ENCODE assay signal across 9 cellular contexts in the genomic region with DNA sequence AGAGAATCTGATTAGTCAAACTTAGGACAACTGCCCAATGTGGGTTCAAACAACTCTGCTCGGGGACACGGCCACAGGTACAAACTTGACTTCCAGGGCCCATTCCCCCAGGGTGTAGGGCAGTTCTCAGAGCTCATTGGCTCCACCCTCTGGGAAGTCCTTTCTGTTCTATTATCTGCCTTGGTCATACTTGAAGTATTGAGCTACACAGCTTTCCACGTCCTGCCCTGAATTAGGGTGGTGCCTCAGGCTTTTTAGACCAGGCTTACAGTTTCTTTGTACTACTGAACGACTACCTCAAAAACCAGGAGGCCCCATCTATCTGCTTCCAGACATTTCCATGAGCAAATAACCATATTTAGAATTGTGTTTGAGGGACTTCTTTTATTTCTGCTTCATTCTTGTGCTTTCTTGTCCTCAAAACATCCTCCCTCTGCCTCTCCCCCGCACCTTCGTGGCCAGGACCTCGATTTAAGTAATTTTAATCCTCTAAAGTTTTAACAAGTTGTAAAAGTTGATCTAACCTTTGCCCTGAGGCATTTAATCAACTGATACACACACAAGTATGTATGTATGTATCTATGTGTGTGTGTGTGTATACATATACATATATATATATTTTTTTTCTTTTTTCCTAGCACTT.
DNase-seq lines count a peak whose midpoint lies in the region; ATAC-seq and TF ChIP-seq lines count a peak whose summit lies in the region.
"Had no signal": no experiment of that assay in that cellular context is flagged by ENCODE, and none has a peak within 500 bp of the region (broad histone marks: within the 10 kb centered on the region; RNA-seq: fewer than 3 reads in every experiment).

No MANE protein-coding gene starts in this region.

- H3K27me3 ChIP-seq in ovary = no peaks in the 10 kb centered on the region
- H3K27me3 ChIP-seq in smooth muscle cell (ENCODE audit: low read depth) = no peaks in the 10 kb centered on the region

- no peak overlapping the region for H2AFZ ChIP-seq in smooth muscle cell (ENCODE audit: low read depth)

- no peak for TF ChIP-seq POLR2A in ovary (IDR thresholded peaks at IDR 0.05)

- H3K4me2 ChIP-seq in smooth muscle cell = no peak overlapping the region

- H3K79me2 ChIP-seq in smooth muscle cell (ENCODE audit: low read depth) = no peaks in the 10 kb centered on the region

- H3K4me1 Mint-ChIP-seq in T-helper 1 cell treated with Interleukin-12 subunit alpha and Interleukin-12 subunit beta and Interleukin-4 antibody, amounts not matched to agents 30 μg/mL and 1 μg/mL, for 36 hours (ENCODE audit: low read depth) = peaks cover 48% of the 10 kb centered on the region

- no peaks in the 10 kb centered on the region for H3K27me3 Mint-ChIP-seq in T-helper 1 cell treated with Interleukin-12 subunit alpha and Interleukin-12 subunit beta and Interleukin-4 antibody, amounts not matched to agents 30 μg/mL and 1 μg/mL, for 36 hours (ENCODE audit: low read depth)

- TF ChIP-seq CTCF in ovary (IDR thresholded peaks at IDR 0.05) = no peak
- TF ChIP-seq CTCF in smooth muscle cell (IDR thresholded peaks at IDR 0.05; ENCODE audit: borderline replicate concordance, insufficient read depth, poor library complexity, severe bottlenecking) = no peak

- no peak overlapping the region for H3K4me3 ChIP-seq in ovary
- no peak overlapping the region for H3K4me3 ChIP-seq in smooth muscle cell

- DNase-seq in cerebellar cortex (ENCODE audit: low spot score) (peak; percentile 52), ovary (peak; percentile 34 to 64 (median 40)), retina (no peak), smooth muscle cell (lab: John Stamatoyannopoulos, UW; ENCODE audit: unreplicated experiment) (no peak), NCI-H526 treated with DMSO at 0.1 percent for 48 hours (lab: John Stamatoyannopoulos, UW) (no peak)

- H3K4me1 ChIP-seq in ovary (ENCODE audit: insufficient read depth) (peaks cover 1% of the 10 kb centered on the region), smooth muscle cell (ENCODE audit: low read depth) (no peaks in the 10 kb centered on the region)

- H3K4me3 Mint-ChIP-seq in T-helper 1 cell treated with Interleukin-12 subunit alpha and Interleukin-12 subunit beta and Interleukin-4 antibody, amounts not matched to agents 30 μg/mL and 1 μg/mL, for 36 hours = peak overlapping the region; percentile 68

- H3K36me3 ChIP-seq in ovary (no peaks in the 10 kb centered on the region), smooth muscle cell (ENCODE audit: low read depth) (no peaks in the 10 kb centered on the region)

- no peak for TF ChIP-seq EP300 in ovary (IDR thresholded peaks at IDR 0.05)

- H3K36me3 Mint-ChIP-seq in T-helper 1 cell treated with Interleukin-12 subunit alpha and Interleukin-12 subunit beta and Interleukin-4 antibody, amounts not matched to agents 30 μg/mL and 1 μg/mL, for 36 hours (ENCODE audit: low read depth) = peaks cover 13% of the 10 kb centered on the region

- 44 to 46% (median 46%) methylated on average over 7 of the region's 7 CpGs for WGBS in ovary, 3 donors
- 81% methylated on average over 7 of the region's 7 CpGs for WGBS in smooth muscle cell (ENCODE audit: low lambda C conversion rate)

- no peak overlapping the region for H3K27ac ChIP-seq in ovary
- no peak overlapping the region for H3K27ac ChIP-seq in smooth muscle cell (ENCODE audit: low read depth)

- H3F3A ChIP-seq in smooth muscle cell (ENCODE audit: low read depth) = no peaks in the 10 kb centered on the region

- H3K9me3 ChIP-seq in ovary = no peaks in the 10 kb centered on the region
- no peaks in the 10 kb centered on the region for H3K9me3 ChIP-seq in smooth muscle cell (replicated peaks; ENCODE audit: low read depth)

- H3K9me3 Mint-ChIP-seq in T-helper 1 cell treated with Interleukin-12 subunit alpha and Interleukin-12 subunit beta and Interleukin-4 antibody, amounts not matched to agents 30 μg/mL and 1 μg/mL, for 36 hours = peaks cover 8% of the 10 kb centered on the region

- H3K27ac Mint-ChIP-seq in T-helper 1 cell treated with Interleukin-12 subunit alpha and Interleukin-12 subunit beta and Interleukin-4 antibody, amounts not matched to agents 30 μg/mL and 1 μg/mL, for 36 hours = peak overlapping the region; percentile 93

- intact Hi-C loops in ovary (cut with DNase I) = no loop called here

- H3K9ac ChIP-seq in smooth muscle cell (ENCODE audit: low read depth) = no peak overlapping the region

- H4K20me1 ChIP-seq in smooth muscle cell (ENCODE audit: low read depth) = no peaks in the 10 kb centered on the region

- ATAC-seq in GM19324 (IDR thresholded peaks at IDR 0.05; ENCODE audit: low FRiP score, unreplicated experiment) (peak; percentile 83), HG03064 (IDR thresholded peaks at IDR 0.05; ENCODE audit: low read depth, unreplicated experiment) (peak; percentile 65)
- ATAC-seq: left colon had no signal

Comparison
In these comparisons a context has a peak if more than half of its experiments do, and no peak if none do; other contexts are left out.
1. DNase-seq: peak in cerebellar cortex (single experiment) and ovary (5 of 5); none in retina (single experiment), smooth muscle cell (single experiment) and NCI-H526 treated with DMSO at 0.1 percent for 48 hours (single experiment).